ENCODE assay signal across 10 cellular contexts in the genomic region with DNA sequence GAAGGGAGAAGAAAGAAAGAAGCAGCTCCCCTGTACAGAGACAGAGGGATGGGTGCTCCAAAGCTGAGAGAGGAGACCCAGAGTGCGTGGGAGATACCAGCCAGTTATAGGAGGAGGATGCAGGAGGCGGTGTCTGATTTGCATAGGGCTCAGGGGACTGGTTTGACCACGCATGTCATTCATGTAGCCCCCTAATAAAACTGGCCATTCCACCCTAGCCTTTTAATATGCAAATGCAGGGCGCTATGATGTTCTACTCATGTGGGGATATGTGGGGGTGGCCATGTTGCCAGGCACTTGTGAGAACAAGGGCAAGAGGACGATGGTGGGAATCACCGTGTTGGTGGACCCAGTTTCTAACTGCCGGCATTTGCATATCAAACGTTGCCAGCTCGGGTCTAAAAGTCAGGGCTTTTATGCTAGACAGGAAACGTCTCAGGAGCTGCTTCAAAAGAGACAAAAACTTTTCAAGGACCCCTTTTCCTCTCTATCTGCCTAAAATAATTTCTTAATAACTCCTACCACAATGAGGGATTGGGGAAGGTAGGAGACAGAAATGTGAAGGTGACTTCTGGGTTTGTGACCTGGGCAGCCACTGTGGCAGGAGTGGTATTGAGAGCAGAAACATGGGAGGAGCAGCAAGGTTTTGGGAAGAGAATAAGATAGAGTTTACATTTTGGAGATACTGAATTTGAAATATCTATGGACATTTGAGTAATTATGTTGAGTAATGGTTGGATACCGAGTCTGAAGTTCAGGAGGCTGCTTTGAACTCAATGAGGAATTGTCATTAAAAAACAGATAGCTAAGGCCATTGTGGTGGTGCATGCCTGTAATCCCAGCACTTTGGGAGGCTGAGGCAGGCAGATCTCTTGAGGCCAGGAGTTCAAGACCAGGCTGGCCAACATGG. TPM values are rescaled to one million over a fixed set of nuclear protein-coding genes. Genes with fewer than 3 reads are reported as not detected.
DNase-seq lines count a peak whose midpoint lies in the region; ATAC-seq and TF ChIP-seq lines count a peak whose summit lies in the region.
"Had no signal": no experiment of that assay in that cellular context is flagged by ENCODE, and none has a peak within 500 bp of the region (broad histone marks: within the 10 kb centered on the region; RNA-seq: fewer than 3 reads in every experiment).

No MANE protein-coding gene starts in this region.

- no peaks in the 10 kb centered on the region for H3K27me3 ChIP-seq in DOHH2 (ENCODE audit: control insufficient read depth, low read length)
- H3K27me3 ChIP-seq: spleen had no signal

- intact Hi-C loops in natural killer cell (cut with micrococcal nuclease), result loop anchor here (10.0 kb wide), 1 partner anchor 454 kb away; no protein-coding TSS in a partner anchor

- H3K4me1 ChIP-seq in DOHH2 (ENCODE audit: control insufficient read depth, low read length), result peaks cover 37% of the 10 kb centered on the region

- H3K4me2 ChIP-seq in DOHH2 (ENCODE audit: low read length), result peak overlapping the region; percentile 83

- no peaks in the 10 kb centered on the region for H3K9me2 ChIP-seq in DOHH2 (replicated peaks; ENCODE audit: control insufficient read depth, low read length)

- H3K4me3 ChIP-seq in DOHH2 (ENCODE audit: low read length), result peak overlapping the region; percentile 63

- DNase-seq in NCI-H446 treated with DMSO at 0.1 percent for 48 hours (lab: John Stamatoyannopoulos, UW) (no peak), SIG-M5 (lab: John Stamatoyannopoulos, UW) (no peak), natural killer cell (no peak), GOT3 (lab: John Stamatoyannopoulos, UW) (no peak)
- DNase-seq: KBM-7, spleen had no signal

- no peaks in the 10 kb centered on the region; the same call in 1 of the 2 replicates for H3K36me3 ChIP-seq in DOHH2 (ENCODE audit: control insufficient read depth, low read length)
- H3K36me3 ChIP-seq: spleen had no signal

- H3K36me3 Mint-ChIP-seq in IgD-negative memory B cell (peaks cover 2% of the 10 kb centered on the region), nephron (ENCODE audit: low read depth) (no peaks in the 10 kb centered on the region), natural killer cell (no peaks in the 10 kb centered on the region)
- H3K36me3 Mint-ChIP-seq in activated naive CD8-positive, alpha-beta T cell, result no peaks in the 10 kb centered on the region

- TF ChIP-seq CTCF in DOHH2 (IDR thresholded peaks at IDR 0.05; ENCODE audit: low read depth, low read length, poor library complexity, severe bottlenecking) (no peak), nephron (IDR thresholded peaks at IDR 0.05; ENCODE audit: unreplicated experiment in 3 of 3) (no peak), natural killer cell (IDR thresholded peaks at IDR 0.05) (no peak)

- no peak for ATAC-seq in natural killer cell

- H3K27ac Mint-ChIP-seq in IgD-negative memory B cell (peak overlapping the region; percentile 9 to 81 (median 34)), nephron (peak overlapping the region; percentile 12 to 47 (median 28)), natural killer cell (no peak overlapping the region)
- peak overlapping the region; percentile 92 for H3K27ac Mint-ChIP-seq in activated naive CD8-positive, alpha-beta T cell

- no peaks in the 10 kb centered on the region for H3K9me3 Mint-ChIP-seq in IgD-negative memory B cell
- no peaks in the 10 kb centered on the region for H3K9me3 Mint-ChIP-seq in activated naive CD8-positive, alpha-beta T cell (ENCODE audit: low read depth)
- H3K9me3 Mint-ChIP-seq in nephron, result no peaks in the 10 kb centered on the region
- H3K9me3 Mint-ChIP-seq in natural killer cell, result no peaks in the 10 kb centered on the region

- H3K27me3 Mint-ChIP-seq in IgD-negative memory B cell, result no peaks in the 10 kb centered on the region
- H3K27me3 Mint-ChIP-seq in activated naive CD8-positive, alpha-beta T cell, result no peaks in the 10 kb centered on the region
- no peaks in the 10 kb centered on the region for H3K27me3 Mint-ChIP-seq in nephron (ENCODE audit: low read depth)
- H3K27me3 Mint-ChIP-seq in natural killer cell (ENCODE audit: low read depth in 2 of 2), result no peaks in the 10 kb centered on the region

- H3F3A ChIP-seq in DOHH2 (ENCODE audit: control insufficient read depth, insufficient read depth), result peaks cover 12% of the 10 kb centered on the region

- H3K27ac ChIP-seq in DOHH2 (ENCODE audit: low read depth, low read length), result peak overlapping the region; percentile 69

- H3K4me3 Mint-ChIP-seq in IgD-negative memory B cell (peak overlapping the region; percentile 69 to 88 (median 78)), nephron (peak overlapping the region; percentile 23 to 42 (median 29)), natural killer cell (no peak overlapping the region)
- peak overlapping the region; percentile 73 for H3K4me3 Mint-ChIP-seq in activated naive CD8-positive, alpha-beta T cell

- peaks cover 22 to 27% (median 25%) of the 10 kb centered on the region in 3 donors for H3K4me1 Mint-ChIP-seq in IgD-negative memory B cell
- peaks cover 43% of the 10 kb centered on the region for H3K4me1 Mint-ChIP-seq in activated naive CD8-positive, alpha-beta T cell (ENCODE audit: low read depth)
- H3K4me1 Mint-ChIP-seq in nephron, result peaks cover 16% of the 10 kb centered on the region
- peaks cover 13 to 16% of the 10 kb centered on the region in 2 donors for H3K4me1 Mint-ChIP-seq in natural killer cell

- H3K9me3 ChIP-seq in DOHH2 (ENCODE audit: control insufficient read depth, insufficient read depth, low read length), result no peaks in the 10 kb centered on the region
- H3K9me3 ChIP-seq: spleen had no signal

- no peaks in the 10 kb centered on the region for H4K20me1 ChIP-seq in DOHH2 (ENCODE audit: control insufficient read depth, insufficient read depth, low read depth, low read length)

- H3K79me2 ChIP-seq in DOHH2 (ENCODE audit: control insufficient read depth, low read length), result peaks cover 27% of the 10 kb centered on the region

RNA-seq across cellular contexts. Expression of a gene that starts 2.2 kb away (rescaled TPM):
- polyA plus RNA-seq in IgD-negative memory B cell, result 22.7 TPM
- total RNA-seq in natural killer cell, result 10 to 100 TPM; 26.7 to 40.5 (median 30.7) TPM

RNA-seq across cellular contexts. Expression of a gene that starts 12.9 kb away (rescaled TPM):
- polyA plus RNA-seq in IgD-negative memory B cell, result 279 TPM
- total RNA-seq in natural killer cell, result 10 to 100 TPM; 40.9 to 55.4 (median 45.0) TPM

RNA-seq across cellular contexts. Expression of a gene that starts 13.2 kb away (rescaled TPM):
- 27.7 TPM for polyA plus RNA-seq in IgD-negative memory B cell
- 10 to 100 TPM; 24.2 to 39.8 (median 28.6) TPM for total RNA-seq in natural killer cell

Comparison
In these comparisons a context has a peak if more than half of its experiments do, and no peak if none do; other contexts are left out.
1. H3K27ac Mint-ChIP-seq: peak in IgD-negative memory B cell (3 of 3), activated naive CD8-positive, alpha-beta T cell (single experiment) and nephron (3 of 3); none in natural killer cell (0 of 2).